ENCODE assay signal across 1 cellular context in genomic region chr19:29605653-29606419, GRCh38.
A peak's percentile ranks its signal among the peaks of the same experiment; 100 is the strongest.
TF ChIP-seq lines count a peak whose summit lies in the region.

Gene POP4 (plus strand): TSS chr19:29606283. CDS start chr19:29606319, 36 bp downstream.

TF ChIP-seq in H1, 55 proteins besides CTCF, POLR2A, EP300 and RAD21:
- TF ChIP-seq FOSL1 (IDR thresholded peaks at IDR 0.05; ENCODE audit: insufficient read depth, low read depth, low read length) (no peak), TEAD4 (IDR thresholded peaks at IDR 0.05; ENCODE audit: low read depth, low read length) (no peak), RXRA (IDR thresholded peaks at IDR 0.05; ENCODE audit: insufficient read depth, low read depth, low read length) (no peak), TAF7 (optimal IDR thresholded peaks at IDR 0.05; ENCODE audit: borderline replicate concordance, low read depth, low read length) (peak; percentile 94), PHF8 (conservative IDR thresholded peaks at IDR 0.05; ENCODE audit: low read depth, low read length) (peak; percentile 99), YY1 (IDR thresholded peaks at IDR 0.05; ENCODE audit: low read depth, low read length) (peak; percentile 47; the same call in 1 of the 2 replicates), TAF1 (IDR thresholded peaks at IDR 0.05; ENCODE audit: low read depth, low read length) (peak; percentile 95), KDM4A (IDR thresholded peaks at IDR 0.05; ENCODE audit: low read depth, low read length, severe bottlenecking) (peak; percentile 100), CTBP2 (IDR thresholded peaks at IDR 0.05; ENCODE audit: borderline replicate concordance, insufficient read depth, insufficient read length, low read length) (no peak), SUZ12 (IDR thresholded peaks at IDR 0.05; ENCODE audit: low read length) (no peak), CREB1 (IDR thresholded peaks at IDR 0.05) (peak; percentile 99), JUN (IDR thresholded peaks at IDR 0.05; ENCODE audit: low read depth, low read length) (no peak), ZNF274 (IDR thresholded peaks at IDR 0.05; ENCODE audit: borderline replicate concordance, extremely low read depth, low read length) (no peak), KDM5A (IDR thresholded peaks at IDR 0.05; ENCODE audit: low read length) (peak; percentile 95), NANOG (IDR thresholded peaks at IDR 0.05; ENCODE audit: insufficient read depth, low read depth, low read length, poor library complexity, severe bottlenecking) (no peak), CBX8 (IDR thresholded peaks at IDR 0.05; ENCODE audit: borderline replicate concordance, low read depth, low read length) (no peak), E2F6 (IDR thresholded peaks at IDR 0.05) (no peak), CHD7 (IDR thresholded peaks at IDR 0.05; ENCODE audit: insufficient replicate concordance, low read length) (no peak), TCF12 (IDR thresholded peaks at IDR 0.05; ENCODE audit: low read depth, low read length) (no peak), KDM1A (IDR thresholded peaks at IDR 0.05; ENCODE audit: borderline replicate concordance, low read length) (no peak), MAX (IDR thresholded peaks at IDR 0.05) (no peak), SIX5 (IDR thresholded peaks at IDR 0.05; ENCODE audit: low read depth, low read length) (no peak), MAFK (IDR thresholded peaks at IDR 0.05; ENCODE audit: low read depth, low read length) (no peak), USF2 (IDR thresholded peaks at IDR 0.05; ENCODE audit: low read length) (no peak), CEBPB (IDR thresholded peaks at IDR 0.05; ENCODE audit: low read depth, low read length) (no peak), ATF3 (IDR thresholded peaks at IDR 0.05; ENCODE audit: insufficient read depth, low read depth, low read length) (peak; percentile 98), CHD2 (IDR thresholded peaks at IDR 0.05; ENCODE audit: low read length) (0 out of 2 replicates have a peak, but pooled peaks have one; percentile 33), GTF2F1 (IDR thresholded peaks at IDR 0.05; ENCODE audit: borderline replicate concordance, low read depth, low read length) (peak; percentile 82; the same call in 1 of the 2 replicates), ASH2L (IDR thresholded peaks at IDR 0.05; ENCODE audit: low read length) (peak; percentile 94), RBBP5 (IDR thresholded peaks at IDR 0.05; ENCODE audit: borderline replicate concordance, low read depth, low read length) (peak; percentile 67; the same call in 1 of the 2 replicates), SP1 (IDR thresholded peaks at IDR 0.05; ENCODE audit: low read depth, low read length) (peak; percentile 63; the same call in 1 of the 2 replicates), POLR2AphosphoS5 (IDR thresholded peaks at IDR 0.05; ENCODE audit: low read depth, low read length) (peak; percentile 95), NRF1 (IDR thresholded peaks at IDR 0.05; ENCODE audit: low read depth, low read length) (peak; percentile 89), JUND (IDR thresholded peaks at IDR 0.05; ENCODE audit: low read length) (peak; percentile 75), SAP30 (IDR thresholded peaks at IDR 0.05; ENCODE audit: insufficient read depth, insufficient replicate concordance, low read length) (no peak), TBP (IDR thresholded peaks at IDR 0.05; ENCODE audit: low read depth, low read length) (peak; percentile 90), CHD1 (IDR thresholded peaks at IDR 0.05; ENCODE audit: low read depth, low read length) (no peak), BCL11A (IDR thresholded peaks at IDR 0.05; ENCODE audit: low read depth in 2 of 2, low read length in 2 of 2) (no peak), EGR1 (IDR thresholded peaks at IDR 0.05; ENCODE audit: borderline replicate concordance, low read depth, low read length) (peak; percentile 26; the same call in 1 of the 2 replicates), POU5F1 (IDR thresholded peaks at IDR 0.05; ENCODE audit: low read depth, low read length) (no peak), EZH2 (IDR thresholded peaks at IDR 0.05; ENCODE audit: low read depth, low read length, severe bottlenecking) (no peak), HDAC2 (IDR thresholded peaks at IDR 0.05; ENCODE audit: borderline replicate concordance in 1 of 2, low read depth in 2 of 2, low read length in 2 of 2) (peak in 1 of 2 experiments; percentile 91; a peak in 1 of 4 replicates), SP4 (IDR thresholded peaks at IDR 0.05; ENCODE audit: low read length) (no peak), SIN3A (conservative IDR thresholded peaks at IDR 0.05 in 1 of 2, IDR thresholded peaks at IDR 0.05 in 1 of 2; ENCODE audit: low read depth in 1 of 2, low read length in 2 of 2) (peak; percentile 88 to 99; a peak in 3 of 4 replicates), CBX5 (IDR thresholded peaks at IDR 0.05; ENCODE audit: low read depth, low read length) (no peak), HDAC6 (IDR thresholded peaks at IDR 0.05; ENCODE audit: low read depth, low read length) (no peak), RNF2 (IDR thresholded peaks at IDR 0.05; ENCODE audit: borderline replicate concordance, low read depth, low read length, missing control alignments, poor library complexity, severe bottlenecking) (no peak), BRCA1 (IDR thresholded peaks at IDR 0.05; ENCODE audit: low read depth, low read length) (no peak; the same call in 1 of the 2 replicates), ATF2 (IDR thresholded peaks at IDR 0.05; ENCODE audit: low read length) (no peak), SIRT6 (IDR thresholded peaks at IDR 0.05; ENCODE audit: low read length) (no peak), RFX5 (IDR thresholded peaks at IDR 0.05; ENCODE audit: borderline replicate concordance, low read depth, low read length) (no peak), SP2 (IDR thresholded peaks at IDR 0.05; ENCODE audit: low read length) (no peak), GABPA (IDR thresholded peaks at IDR 0.05; ENCODE audit: borderline replicate concordance, insufficient read depth, low read length) (no peak), BACH1 (IDR thresholded peaks at IDR 0.05; ENCODE audit: low read length) (no peak), SRF (IDR thresholded peaks at IDR 0.05; ENCODE audit: low read depth, low read length) (peak; percentile 88)
